9 cellular contexts compared by ENCODE assay signal in genomic region chr12:538731-539539, GRCh38.
DNase-seq lines count a peak whose midpoint lies in the region; ATAC-seq, FAIRE-seq and TF ChIP-seq lines count a peak whose summit lies in the region.
"Had no signal": no experiment of that assay in that cellular context is flagged by ENCODE, and none has a peak within 500 bp of the region (broad histone marks: within the 10 kb centered on the region; RNA-seq: fewer than 3 reads in every experiment).

No MANE protein-coding gene starts in this region.

- H3K9ac ChIP-seq in astrocyte (ENCODE audit: low read length), result no peak overlapping the region

- H2AFZ ChIP-seq in astrocyte (ENCODE audit: low read depth, low read length), result no peak overlapping the region

- no peak overlapping the region for H3K4me3 Mint-ChIP-seq in astrocyte (ENCODE audit: unreplicated experiment)

- H3K9me3 ChIP-seq in astrocyte (ENCODE audit: insufficient read depth, low read depth, low read length), result no peaks in the 10 kb centered on the region

- no peaks in the 10 kb centered on the region for H3K9me3 Mint-ChIP-seq in astrocyte (ENCODE audit: unreplicated experiment)

- H3K4me3 ChIP-seq in astrocyte (ENCODE audit: insufficient read depth, low read depth, low read length), result no peak overlapping the region
- H3K4me3 ChIP-seq: K562 had no signal

- no peak overlapping the region for H3K4me2 ChIP-seq in astrocyte (ENCODE audit: low read length)

- H3K27me3 ChIP-seq in astrocyte (ENCODE audit: insufficient read depth, low read length), result no peaks in the 10 kb centered on the region

- no peak overlapping the region for H3K27ac ChIP-seq in astrocyte (ENCODE audit: low read depth, low read length)

- H3K36me3 ChIP-seq in astrocyte (ENCODE audit: insufficient read depth, low read length), result no peaks in the 10 kb centered on the region

- peaks cover 14% of the 10 kb centered on the region for H3K27me3 Mint-ChIP-seq in astrocyte (ENCODE audit: low read depth, unreplicated experiment)

- H3K4me1 ChIP-seq in astrocyte (ENCODE audit: insufficient read depth, low read length), result peaks cover 8% of the 10 kb centered on the region

- DNase-seq in GM03348 (ENCODE audit: low spot score) (peak; percentile 37), NCI-H446 treated with DMSO at 0.1 percent for 48 hours (lab: John Stamatoyannopoulos, UW) (peak; percentile 30), astrocyte (ENCODE audit: low read depth) (peak; percentile 62), left lobe of liver (ENCODE audit: low spot score) (peak; percentile 64), SW 1271 (lab: John Stamatoyannopoulos, UW) (no peak)

- peaks cover 4% of the 10 kb centered on the region for H3K36me3 Mint-ChIP-seq in astrocyte (ENCODE audit: low read depth, unreplicated experiment)

- no peak for FAIRE-seq in astrocyte (lab: Jason Lieb, UNC)
- FAIRE-seq: K562 had no signal

- TF ChIP-seq CTCF in astrocyte (IDR thresholded peaks at IDR 0.05; ENCODE audit: insufficient read depth, low read depth, low read length), result no peak

- H3K4me1 Mint-ChIP-seq in astrocyte (ENCODE audit: low read depth, unreplicated experiment), result peaks cover 9% of the 10 kb centered on the region

- H4K20me1 ChIP-seq in astrocyte (ENCODE audit: insufficient read depth, low read length), result no peaks in the 10 kb centered on the region

- peak overlapping the region; percentile 86 for H3K27ac Mint-ChIP-seq in astrocyte (ENCODE audit: unreplicated experiment)

- ATAC-seq in left lobe of liver, result peak; percentile 72
- ATAC-seq in HG03097 (IDR thresholded peaks at IDR 0.05; ENCODE audit: low FRiP score, unreplicated experiment), result no peak
- ATAC-seq in HG03571 (IDR thresholded peaks at IDR 0.05; ENCODE audit: unreplicated experiment), result no peak
- no peak for ATAC-seq in GM18511 (IDR thresholded peaks at IDR 0.05; ENCODE audit: unreplicated experiment)
- ATAC-seq: K562 had no signal

- H3K79me2 ChIP-seq in astrocyte (ENCODE audit: insufficient read depth, low read length), result no peaks in the 10 kb centered on the region

Comparison
In these comparisons a context has a peak if more than half of its experiments do, and no peak if none do; other contexts are left out.
1. DNase-seq: peak in GM03348 (single experiment), NCI-H446 treated with DMSO at 0.1 percent for 48 hours (single experiment), astrocyte (single experiment) and left lobe of liver (single experiment); none in SW 1271 (0 of 2).